ENCODE assay signal across 25 cellular contexts in genomic region chr4:173277340-173277739, GRCh38.
"Had no signal": no experiment of that assay in that cellular context is flagged by ENCODE, and none has a peak within 500 bp of the region (broad histone marks: within the 10 kb centered on the region; RNA-seq: fewer than 3 reads in every experiment).

No MANE protein-coding gene starts in this region.

- ATAC-seq: effector memory CD8-positive, alpha-beta T cell; esophagus mucosa; gastrocnemius medialis; heart right ventricle; left cardiac atrium; left lung; left ventricle myocardium superior; lower lobe of right lung; mucosa of descending colon; naive thymus-derived CD8-positive, alpha-beta T cell had no signal

- H3K36me3 ChIP-seq: gastrocnemius medialis, heart right ventricle, left lung, lower lobe of right lung had no signal

- DNase-seq: cortex of kidney; effector CD8-positive, alpha-beta T cell; effector memory CD8-positive, alpha-beta T cell; endodermal cell; erythroblast; esophagus squamous epithelium; foreskin fibroblast; foreskin melanocyte; gastrocnemius medialis; glutamatergic neuron; head of caudate nucleus; heart right ventricle; hippocampal formation; left cardiac atrium; left lung; left ventricle myocardium superior; lower lobe of right lung; mesenchymal stem cell; mucosa of descending colon; naive B cell; naive thymus-derived CD8-positive, alpha-beta T cell had no signal

- H3K4me3 ChIP-seq: esophagus squamous epithelium, gastrocnemius medialis, heart right ventricle, left lung, lower lobe of right lung, mucosa of descending colon had no signal

- H3K27ac ChIP-seq: epithelial cell of prostate, esophagus squamous epithelium, gastrocnemius medialis, heart right ventricle, left lung, lower lobe of right lung had no signal

- H3K4me1 ChIP-seq: gastrocnemius medialis, left lung, lower lobe of right lung had no signal

- FAIRE-seq: endometrium, keratinocyte had no signal

- H3K27me3 ChIP-seq: esophagus squamous epithelium, gastrocnemius medialis, heart right ventricle, left lung had no signal

- H3K9me3 ChIP-seq: esophagus squamous epithelium, gastrocnemius medialis, left lung, lower lobe of right lung had no signal
